ENCODE assay signal across 9 cellular contexts in the genomic region with DNA sequence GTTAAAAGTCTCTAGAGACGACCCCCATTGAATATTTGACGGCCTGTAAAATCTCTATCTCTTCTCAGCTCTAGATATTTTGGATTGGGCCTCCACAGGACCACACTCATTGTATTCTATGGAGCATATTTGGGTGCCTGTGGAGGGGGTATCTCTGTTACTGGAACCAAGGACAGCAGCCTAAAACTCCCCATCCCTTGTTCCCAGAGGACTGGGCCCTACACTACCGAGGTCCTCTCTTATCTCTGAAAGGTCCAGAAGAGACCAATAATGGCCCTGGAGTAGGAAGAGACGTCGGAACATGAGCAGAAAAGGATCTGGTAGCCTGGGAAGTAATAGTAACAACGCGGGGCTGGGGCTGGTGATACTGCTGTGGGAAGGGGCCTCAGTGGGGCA. TPM values are rescaled to one million over a fixed set of nuclear protein-coding genes. Genes with fewer than 3 reads are reported as not detected.
A peak's percentile ranks its signal among the peaks of the same experiment; 100 is the strongest.
DNase-seq lines count a peak whose midpoint lies in the region; ATAC-seq, FAIRE-seq and TF ChIP-seq lines count a peak whose summit lies in the region.
"Had no signal": no experiment of that assay in that cellular context is flagged by ENCODE, and none has a peak within 500 bp of the region (broad histone marks: within the 10 kb centered on the region; RNA-seq: fewer than 3 reads in every experiment).

No MANE protein-coding gene starts in this region.

- H3K27me3 ChIP-seq in DOHH2 (ENCODE audit: control insufficient read depth, low read length) = no peaks in the 10 kb centered on the region
- H3K27me3 ChIP-seq in endothelial cell of umbilical vein (ENCODE audit: control insufficient read depth in 2 of 2, insufficient read depth in 2 of 2, low read length in 2 of 2) = no peaks in the 10 kb centered on the region
- H3K27me3 ChIP-seq in osteoblast (ENCODE audit: insufficient read depth, low read length) = no peaks in the 10 kb centered on the region

- DNase-seq in NAMALWA (ENCODE audit: low spot score) (peak; percentile 46), endothelial cell of umbilical vein (ENCODE audit: low read depth, low spot score) (no peak), osteoblast (ENCODE audit: insufficient read length, low spot score, missing footprints) (no peak), NCI-H524 treated with DMSO at 0.1 percent for 48 hours (lab: John Stamatoyannopoulos, UW) (no peak), OCI-M2 (lab: John Stamatoyannopoulos, UW; ENCODE audit: unreplicated experiment) (no peak)

- no peak for TF ChIP-seq CTCF in DOHH2 (IDR thresholded peaks at IDR 0.05; ENCODE audit: low read depth, low read length, poor library complexity, severe bottlenecking)
- no peak for TF ChIP-seq CTCF in endothelial cell of umbilical vein (IDR thresholded peaks at IDR 0.05; ENCODE audit: extremely low read depth in 1 of 2, insufficient read depth in 1 of 2, low read depth in 1 of 2, low read length in 2 of 2)
- no peak for TF ChIP-seq CTCF in osteoblast (IDR thresholded peaks at IDR 0.05; ENCODE audit: extremely low read depth, low read depth, low read length)

- H3K36me3 ChIP-seq in DOHH2 (ENCODE audit: control insufficient read depth, low read length) = peaks cover 76% of the 10 kb centered on the region
- peaks cover 1 to 3% of the 10 kb centered on the region in 2 experiments for H3K36me3 ChIP-seq in endothelial cell of umbilical vein (ENCODE audit: control insufficient read depth in 2 of 2, extremely low read depth in 1 of 2, insufficient read depth in 2 of 2, low read length in 2 of 2)
- H3K36me3 ChIP-seq in osteoblast (ENCODE audit: insufficient read depth, low read length) = peaks cover 2% of the 10 kb centered on the region

- POLR2A ChIA-PET in endothelial cell of umbilical vein (lab: Charles Lee) = interaction anchor here (1.9 kb wide), 1 partner anchor 17 kb away, joined by 13 read pairs; no protein-coding TSS in a partner anchor

- H2AFZ ChIP-seq in endothelial cell of umbilical vein (ENCODE audit: low read depth, low read length) (peak overlapping the region; percentile 71), osteoblast (ENCODE audit: low read length) (peak overlapping the region; percentile 69)

- H4K20me1 ChIP-seq in DOHH2 (ENCODE audit: control insufficient read depth, insufficient read depth, low read depth, low read length) (no peaks in the 10 kb centered on the region), endothelial cell of umbilical vein (replicated peaks; ENCODE audit: control insufficient read depth, extremely low read depth, insufficient read depth, low read length) (no peaks in the 10 kb centered on the region), osteoblast (ENCODE audit: insufficient read depth, low read length) (no peaks in the 10 kb centered on the region)

- peak overlapping the region; percentile 97 for H3K4me3 ChIP-seq in DOHH2 (ENCODE audit: low read length)
- peak overlapping the region; percentile 80 to 97 (median 92) for H3K4me3 ChIP-seq in endothelial cell of umbilical vein (replicated peaks in 1 of 3; ENCODE audit: insufficient read depth in 1 of 3, low read depth in 1 of 3, low read length in 3 of 3)
- H3K4me3 ChIP-seq in osteoblast (ENCODE audit: insufficient read depth, low read length) = peak overlapping the region; percentile 93

- peak overlapping the region; percentile 98 for H3K9ac ChIP-seq in endothelial cell of umbilical vein (replicated peaks; ENCODE audit: extremely low read depth, insufficient read depth, low read length)

- FAIRE-seq in endothelial cell of umbilical vein (lab: Jason Lieb, UNC) = no peak
- FAIRE-seq: islet of Langerhans had no signal

- no peaks in the 10 kb centered on the region for H3K9me2 ChIP-seq in DOHH2 (replicated peaks; ENCODE audit: control insufficient read depth, low read length)

- ATAC-seq in GM19397 (IDR thresholded peaks at IDR 0.05; ENCODE audit: unreplicated experiment) (no peak), GM18867 (IDR thresholded peaks at IDR 0.05; ENCODE audit: unreplicated experiment) (no peak)

- dilution Hi-C loops in endothelial cell of umbilical vein (cut with MboI; ENCODE audit: extremely low pct_ligation_motif_present, low sequenced_read_pairs) = no loop called here

- peaks cover 40% of the 10 kb centered on the region for H3F3A ChIP-seq in DOHH2 (ENCODE audit: control insufficient read depth, insufficient read depth)

- H3K4me2 ChIP-seq in DOHH2 (ENCODE audit: low read length) = peak overlapping the region; percentile 98
- H3K4me2 ChIP-seq in endothelial cell of umbilical vein (ENCODE audit: insufficient read depth, low read length) = peak overlapping the region; percentile 91
- peak overlapping the region; percentile 89 for H3K4me2 ChIP-seq in osteoblast (ENCODE audit: insufficient read depth, low read length)

- H3K79me2 ChIP-seq in DOHH2 (ENCODE audit: control insufficient read depth, low read length) = peaks cover 99% of the 10 kb centered on the region
- H3K79me2 ChIP-seq in endothelial cell of umbilical vein (ENCODE audit: control insufficient read depth, insufficient read depth, low read length) = peaks cover 48% of the 10 kb centered on the region
- H3K79me2 ChIP-seq in osteoblast (ENCODE audit: insufficient read depth, low read length) = peaks cover 68% of the 10 kb centered on the region

- peaks cover 86% of the 10 kb centered on the region for H3K4me1 ChIP-seq in DOHH2 (ENCODE audit: control insufficient read depth, low read length)
- H3K4me1 ChIP-seq in endothelial cell of umbilical vein (ENCODE audit: control insufficient read depth, extremely low read depth, insufficient read depth, low read length) = peaks cover 23% of the 10 kb centered on the region
- H3K4me1 ChIP-seq in osteoblast (ENCODE audit: insufficient read depth, low read length) = peaks cover 37% of the 10 kb centered on the region

- no peaks in the 10 kb centered on the region for H3K9me1 ChIP-seq in endothelial cell of umbilical vein (replicated peaks; ENCODE audit: control insufficient read depth, extremely low read depth, insufficient read depth, low read length)

- no peaks in the 10 kb centered on the region for H3K9me3 ChIP-seq in DOHH2 (ENCODE audit: control insufficient read depth, insufficient read depth, low read length)
- no peaks in the 10 kb centered on the region for H3K9me3 ChIP-seq in endothelial cell of umbilical vein (replicated peaks; ENCODE audit: control insufficient read depth, insufficient read depth, low read length)
- no peaks in the 10 kb centered on the region for H3K9me3 ChIP-seq in osteoblast (ENCODE audit: low read depth, low read length)

- CTCF ChIA-PET in endothelial cell of umbilical vein (lab: Charles Lee) = interaction anchor here (1.0 to 2.0 kb wide), 5 partner anchors 11 to 119 kb away, joined by 4 to 10 read pairs (median 5); no protein-coding TSS in a partner anchor

- intact Hi-C loops in endothelial cell of umbilical vein (cut with micrococcal nuclease) = no loop called here

- TF ChIP-seq POLR2A in endothelial cell of umbilical vein (IDR thresholded peaks at IDR 0.05; ENCODE audit: low read depth, low read length) = no peak

- BruUV-seq in endothelial cell of umbilical vein (replicated peaks; lab: Mats Ljungman, UMichigan) = no TSS peak

- H3K27ac ChIP-seq in DOHH2 (ENCODE audit: low read depth, low read length) (peak overlapping the region; percentile 98), endothelial cell of umbilical vein (ENCODE audit: insufficient read depth, low read depth, low read length) (peak overlapping the region; percentile 86), osteoblast (ENCODE audit: low read depth, low read length) (peak overlapping the region; percentile 92)

RNA-seq across cellular contexts. Expression of gene HPS4, which starts 0.5 kb away (rescaled TPM):
- 29.7 and 34.9 TPM in 2 replicates for total RNA-seq in endothelial cell of umbilical vein
- polyA plus RNA-seq in endothelial cell of umbilical vein = 25.8 and 28.4 TPM in 2 replicates
- polyA plus RNA-seq in endothelial cell of umbilical vein (2011; cell fraction: cytosol; rRNA removed) = 22.0 and 26.5 TPM in 2 replicates
- polyA plus RNA-seq in endothelial cell of umbilical vein (2011; cell fraction: nucleus; rRNA removed) = 122 and 129 TPM in 2 replicates
- 15.7 and 18.9 TPM in 2 replicates for polyA plus RNA-seq in endothelial cell of umbilical vein (2012)
- polyA minus RNA-seq in endothelial cell of umbilical vein = 34.4 and 39.2 TPM in 2 replicates
- polyA minus RNA-seq in endothelial cell of umbilical vein (2011; cell fraction: cytosol; rRNA and poly(A)+ RNA removed) = 9.0 TPM
- 42.7 and 59.2 TPM in 2 replicates for polyA minus RNA-seq in endothelial cell of umbilical vein (2011; cell fraction: nucleus; rRNA and poly(A)+ RNA removed)
- 47.4 and 47.7 TPM in 2 replicates for total RNA-seq in osteoblast

RNA-seq across cellular contexts. Expression of gene SRRD, which starts 0.6 kb away (rescaled TPM):
- total RNA-seq in endothelial cell of umbilical vein (24.2 and 28.5 TPM in 2 replicates), osteoblast (9.7 and 11.2 TPM in 2 replicates)
- 21.4 and 23.4 TPM in 2 replicates for polyA plus RNA-seq in endothelial cell of umbilical vein
- polyA plus RNA-seq in endothelial cell of umbilical vein (2011; cell fraction: cytosol; rRNA removed) = 27.3 and 34.9 TPM in 2 replicates
- 20.3 and 27.4 TPM in 2 replicates for polyA plus RNA-seq in endothelial cell of umbilical vein (2011; cell fraction: nucleus; rRNA removed)
- polyA plus RNA-seq in endothelial cell of umbilical vein (2012) = 25.5 and 32.5 TPM in 2 replicates
- polyA minus RNA-seq in endothelial cell of umbilical vein = 23.4 and 38.2 TPM in 2 replicates
- 4.9 TPM for polyA minus RNA-seq in endothelial cell of umbilical vein (2011; cell fraction: cytosol; rRNA and poly(A)+ RNA removed)
- polyA minus RNA-seq in endothelial cell of umbilical vein (2011; cell fraction: nucleus; rRNA and poly(A)+ RNA removed) = 9.4 and 9.9 TPM in 2 replicates

RNA-seq across cellular contexts. Expression of gene TFIP11, which starts 29.2 kb away (rescaled TPM):
- total RNA-seq in endothelial cell of umbilical vein (49.8 and 54.9 TPM in 2 replicates), osteoblast (34.7 and 41.0 TPM in 2 replicates)
- polyA plus RNA-seq in endothelial cell of umbilical vein = 33.5 and 35.7 TPM in 2 replicates
- 32.5 and 33.3 TPM in 2 replicates for polyA plus RNA-seq in endothelial cell of umbilical vein (2011; cell fraction: cytosol; rRNA removed)
- 68.4 and 94.4 TPM in 2 replicates for polyA plus RNA-seq in endothelial cell of umbilical vein (2011; cell fraction: nucleus; rRNA removed)
- polyA plus RNA-seq in endothelial cell of umbilical vein (2012) = 25.4 and 28.8 TPM in 2 replicates
- polyA minus RNA-seq in endothelial cell of umbilical vein = 48.9 and 65.7 TPM in 2 replicates
- polyA minus RNA-seq in endothelial cell of umbilical vein (2011; cell fraction: cytosol; rRNA and poly(A)+ RNA removed) = 20.1 TPM
- polyA minus RNA-seq in endothelial cell of umbilical vein (2011; cell fraction: nucleus; rRNA and poly(A)+ RNA removed) = 53.7 and 54.0 TPM in 2 replicates

RNA-seq across cellular contexts. Expression of gene ASPHD2, which starts 54.0 kb away (rescaled TPM):
- total RNA-seq in endothelial cell of umbilical vein (5.5 and 7.8 TPM in 2 replicates), osteoblast (3.2 and 6.2 TPM in 2 replicates)
- 4.8 and 5.3 TPM in 2 replicates for polyA plus RNA-seq in endothelial cell of umbilical vein
- 3.6 and 3.9 TPM in 2 replicates for polyA plus RNA-seq in endothelial cell of umbilical vein (2011; cell fraction: cytosol; rRNA removed)
- polyA plus RNA-seq in endothelial cell of umbilical vein (2011; cell fraction: nucleus; rRNA removed) = 2.6 and 2.9 TPM in 2 replicates
- polyA plus RNA-seq in endothelial cell of umbilical vein (2012) = 2.3 and 3.3 TPM in 2 replicates
- 5.2 and 7.4 TPM in 2 replicates for polyA minus RNA-seq in endothelial cell of umbilical vein
- not detected for polyA minus RNA-seq in endothelial cell of umbilical vein (2011; cell fraction: cytosol; rRNA and poly(A)+ RNA removed)
- 2.7 and 3.4 TPM in 2 replicates for polyA minus RNA-seq in endothelial cell of umbilical vein (2011; cell fraction: nucleus; rRNA and poly(A)+ RNA removed)
